In the genomic region with DNA sequence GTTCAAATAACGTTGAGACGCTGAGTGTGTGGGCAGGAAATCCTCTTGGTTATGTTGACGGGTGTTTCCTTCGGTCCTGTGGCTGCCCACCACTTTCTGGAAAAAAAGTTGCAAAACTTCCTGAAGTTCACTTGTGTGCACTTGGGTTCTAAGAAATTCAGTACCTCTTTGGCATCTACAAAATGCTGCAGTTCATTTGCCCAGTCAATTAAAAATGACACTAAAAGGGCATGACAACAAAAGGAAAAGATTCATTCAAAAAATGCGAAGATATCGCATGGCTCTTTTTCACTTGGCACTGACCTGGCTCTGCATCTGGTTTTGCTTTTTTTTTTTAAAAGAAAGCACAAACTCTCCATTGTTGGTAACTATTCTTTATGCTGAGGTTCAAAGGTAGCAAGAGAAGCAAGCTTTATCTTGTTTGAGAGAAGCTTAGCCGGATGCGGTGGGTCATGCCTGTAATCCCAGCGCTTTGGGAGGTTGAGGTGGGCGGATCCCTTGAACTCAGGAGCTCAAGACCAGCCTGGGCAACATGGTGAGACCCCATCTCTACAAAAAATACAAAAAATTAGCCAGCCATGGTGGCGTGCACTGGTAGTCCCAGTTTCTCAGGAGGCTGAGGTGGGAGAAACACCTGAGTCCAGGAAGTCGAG, we compare ENCODE assay signal across 10 cellular contexts. TPM values are rescaled to one million over a fixed set of nuclear protein-coding genes. Genes with fewer than 3 reads are reported as not detected.
DNase-seq lines count a peak whose midpoint lies in the region; ATAC-seq, FAIRE-seq and TF ChIP-seq lines count a peak whose summit lies in the region.
"Had no signal": no experiment of that assay in that cellular context is flagged by ENCODE, and none has a peak within 500 bp of the region (broad histone marks: within the 10 kb centered on the region; RNA-seq: fewer than 3 reads in every experiment).

No MANE protein-coding gene starts in this region.

- peaks cover 73 to 83% (median 83%) of the 10 kb centered on the region in 3 donors for H3K4me1 Mint-ChIP-seq in T-cell

- H2AFZ ChIP-seq in PC-9: no peak overlapping the region

- FAIRE-seq in GM19239 (lab: Jason Lieb, UNC): peak; percentile 64

- H3K9me2 ChIP-seq in PC-9 (ENCODE audit: insufficient read depth): no peaks in the 10 kb centered on the region

- H3K27me3 Mint-ChIP-seq in T-cell: no peaks in the 10 kb centered on the region
- H3K27me3 Mint-ChIP-seq: stimulated activated memory B cell treated with anti-CD40 and anti-IgM and Interleukin-4, amounts not matched to agents 10 μg/mL and 1 μg/mL and 100 μg/mL, for 72 hours had no signal

- peak overlapping the region; percentile 88 to 92 for H3K27ac Mint-ChIP-seq in T-cell
- H3K27ac Mint-ChIP-seq: stimulated activated memory B cell treated with anti-CD40 and anti-IgM and Interleukin-4, amounts not matched to agents 10 μg/mL and 1 μg/mL and 100 μg/mL, for 72 hours had no signal

- in situ Hi-C loops in G401 (cut with HindIII; ENCODE audit: low sequenced_read_pairs) (no loop called here), GM13976 (cut with MboI; ENCODE audit: low sequenced_read_pairs, unreplicated experiment) (loop anchor here (25.0 kb wide), 1 partner anchor 924 kb away; no protein-coding TSS in a partner anchor)

- POLR2A ChIA-PET in T-cell (lab: Charles Lee) (interaction anchor here (0.9 to 2.3 kb wide), 3 partner anchors 11 to 14 kb away, joined by 3 to 23 read pairs (median 3); partner anchors contain the start of gene XBP1 (in 1 of the 2)), PC-9 (lab: Charles Lee; ENCODE audit: unreplicated experiment) (no interaction called here)

- BruUV-seq in PC-9 (replicated peaks; lab: Mats Ljungman, UMichigan): no TSS peak

- TF ChIP-seq CTCF in PC-9 (conservative IDR thresholded peaks at IDR 0.05) (no peak), GM13976 (IDR thresholded peaks at IDR 0.05; ENCODE audit: borderline replicate concordance, control extremely low read depth, extremely low read depth, insufficient read depth, missing control alignments) (no peak)

- H4K20me1 ChIP-seq in PC-9 (ENCODE audit: insufficient read depth): no peaks in the 10 kb centered on the region

- DNase-seq in GM19239 (ENCODE audit: insufficient read length, low spot score): no peak
- DNase-seq in T-cell: peak in 21 of 34 experiments; percentile 8 to 58 (median 28)
- DNase-seq in dermis blood vessel endothelial cell: peak; percentile 87
- DNase-seq in sciatic nerve (ENCODE audit: low spot score): no peak
- no peak for DNase-seq in G401 (ENCODE audit: low spot score)
- no peak for DNase-seq in NCI-H2081 treated with DMSO at 0.1 percent for 48 hours (lab: John Stamatoyannopoulos, UW)
- no peak for DNase-seq in PC-9
- DNase-seq in GM13976 (ENCODE audit: low spot score): no peak
- DNase-seq: NCI-H524 had no signal

- H3K4me3 ChIP-seq in PC-9: no peak overlapping the region

- ATAC-seq in T-cell (replicated peaks in 1 of 4): peak; percentile 54 to 67 (median 61)
- ATAC-seq in sciatic nerve: peak; percentile 38

- H3K36me3 Mint-ChIP-seq in T-cell: peaks cover 22% of the 10 kb centered on the region

- H3K79me2 ChIP-seq in PC-9 (ENCODE audit: low read depth): no peaks in the 10 kb centered on the region

- peaks cover 12% of the 10 kb centered on the region; the same call in 1 of the 2 replicates for H3K4me1 ChIP-seq in PC-9 (replicated peaks; ENCODE audit: insufficient read depth)

- CTCF ChIA-PET in T-cell (lab: Charles Lee) (interaction anchor here in 1 of 2 donors (0.5 to 3.2 kb wide), 6 partner anchors 10 to 34 kb away, joined by 3 to 35 read pairs (median 6); partner anchors contain the start of gene XBP1), PC-9 (lab: Charles Lee) (no interaction called here)

- H3K4me2 ChIP-seq in PC-9: no peak overlapping the region

- H3K9me3 ChIP-seq in PC-9 (ENCODE audit: insufficient read depth, low read depth): no peaks in the 10 kb centered on the region

- H3K27me3 ChIP-seq in PC-9 (ENCODE audit: insufficient read depth, low read depth): no peaks in the 10 kb centered on the region

- no peak overlapping the region for H3K27ac ChIP-seq in PC-9

- 0 out of 2 replicates have a peak, but pooled peaks cover 4% of the 10 kb centered on the region for H3K36me3 ChIP-seq in PC-9 (ENCODE audit: low read depth)

- H3F3A ChIP-seq in PC-9 (ENCODE audit: insufficient read depth, low read depth): 0 out of 2 replicates have a peak, but pooled peaks cover 7% of the 10 kb centered on the region

- no peaks in the 10 kb centered on the region for H3K9me3 Mint-ChIP-seq in T-cell
- H3K9me3 Mint-ChIP-seq: stimulated activated memory B cell treated with anti-CD40 and anti-IgM and Interleukin-4, amounts not matched to agents 10 μg/mL and 1 μg/mL and 100 μg/mL, for 72 hours had no signal

- H3K4me3 Mint-ChIP-seq in T-cell: peak overlapping the region; percentile 73 to 81 (median 77)

- intact Hi-C loops in sciatic nerve (cut with DNase I) (no loop called here), PC-9 (cut with micrococcal nuclease; ENCODE audit: unreplicated experiment) (no loop called here)

RNA-seq across cellular contexts. Expression of gene XBP1, which starts 10.6 kb away (rescaled TPM):
- total RNA-seq in T-cell: 100 to 1,000 TPM; 132 to 205 (median 140) TPM
- total RNA-seq in dermis blood vessel endothelial cell: 93.3 and 165 TPM in 2 replicates
- total RNA-seq in sciatic nerve: 84.9 TPM
- total RNA-seq in G401 (2014; rRNA removed; shearing (Covaris generic)): 107 and 124 TPM in 2 replicates
- 35.2 and 47.7 TPM in 2 replicates for total RNA-seq in PC-9 (2021)

RNA-seq across cellular contexts. Expression of gene CCDC117, which starts 38.5 kb away (rescaled TPM):
- total RNA-seq in T-cell: 10 to 100 TPM; 14.4 to 22.7 (median 17.4) TPM
- 23.8 and 30.1 TPM in 2 replicates for total RNA-seq in dermis blood vessel endothelial cell
- total RNA-seq in sciatic nerve: 16.1 TPM
- 46.4 and 49.5 TPM in 2 replicates for total RNA-seq in G401 (2014; rRNA removed; shearing (Covaris generic))
- total RNA-seq in PC-9 (2021): 11.4 and 12.3 TPM in 2 replicates

Comparison
In these comparisons a context has a peak if more than half of its experiments do, and no peak if none do; other contexts are left out.
1. DNase-seq: peak in T-cell (21 of 34) and dermis blood vessel endothelial cell (single experiment); none in GM19239 (single experiment), sciatic nerve (single experiment), G401 (single experiment), NCI-H2081 treated with DMSO at 0.1 percent for 48 hours (single experiment), PC-9 (0 of 2) and GM13976 (single experiment).